35 cellular contexts compared by ENCODE assay signal in genomic region chr11:105912666-105913065, GRCh38.
"Had no signal": no experiment of that assay in that cellular context is flagged by ENCODE, and none has a peak within 500 bp of the region (broad histone marks: within the 10 kb centered on the region; RNA-seq: fewer than 3 reads in every experiment).

No MANE protein-coding gene starts in this region.

- H3K36me3 ChIP-seq: MG63 had no signal

- H3K4me3 ChIP-seq: MG63 had no signal

- H3K4me2 ChIP-seq: KMS-11 had no signal

- H3K27me3 ChIP-seq: MG63 had no signal

- H3K9ac ChIP-seq: KMS-11 had no signal

- H3K9me3 ChIP-seq: MG63 had no signal

- DNase-seq: Karpas-422, Kasumi-1, MG63, MM.1S, MV-4-11, NCI-H1048, NCI-H1092, NCI-H1092 treated with DMSO at 0.1 percent for 48 hours, NCI-H1105, NCI-H1105 treated with DMSO at 0.1 percent for 48 hours, NCI-H1417, NCI-H1417 treated with DMSO at 0.1 percent for 48 hours, NCI-H1436, NCI-H1436 treated with DMSO at 0.1 percent for 48 hours, NCI-H146, NCI-H1694, NCI-H1694 treated with DMSO at 0.1 percent for 48 hours, NCI-H187, NCI-H187 treated with DMSO at 0.1 percent for 48 hours, NCI-H1930, NCI-H2029, NCI-H2029 treated with DMSO at 0.1 percent for 48 hours, NCI-H2081, NCI-H2081 treated with DMSO at 0.1 percent for 48 hours, NCI-H2107, NCI-H2171, NCI-H2171 treated with DMSO at 0.1 percent for 48 hours, NCI-H2227 treated with DMSO at 0.1 percent for 48 hours, NCI-H226, NCI-H345, NCI-H446, NCI-H446 treated with DMSO at 0.1 percent for 48 hours, NCI-H510A, NCI-H510A treated with DMSO at 0.1 percent for 48 hours had no signal

- H3K27ac ChIP-seq: KMS-11 had no signal
